16 cellular contexts compared by ENCODE assay signal in genomic region chr13:32175307-32175706, GRCh38.
"Had no signal": no experiment of that assay in that cellular context is flagged by ENCODE, and none has a peak within 500 bp of the region (broad histone marks: within the 10 kb centered on the region; RNA-seq: fewer than 3 reads in every experiment).

No MANE protein-coding gene starts in this region.

- ATAC-seq: activated CD8-positive, alpha-beta memory T cell treated with anti-CD3 and anti-CD28 coated beads, Interleukin-2, amount 10 ng/mL, durations not matched to agents 7 days and 5 days; activated naive CD4-positive, alpha-beta T cell treated with anti-CD3 and anti-CD28 coated beads, Interleukin-2, amount 50 U/mL, for 72 hours; natural killer cell; psoas muscle had no signal

- H3K27me3 ChIP-seq: dorsolateral prefrontal cortex, sigmoid colon, suprapubic skin, upper lobe of left lung had no signal

- H3K4me1 ChIP-seq: psoas muscle, sigmoid colon, suprapubic skin, upper lobe of left lung had no signal

- H3K9me3 ChIP-seq: psoas muscle, sigmoid colon, suprapubic skin, upper lobe of left lung had no signal

- H3K27ac ChIP-seq: dorsolateral prefrontal cortex, psoas muscle, sigmoid colon, suprapubic skin, upper lobe of left lung had no signal

- H3K4me3 ChIP-seq: dorsolateral prefrontal cortex, psoas muscle, sigmoid colon, suprapubic skin, upper lobe of left lung had no signal

- DNase-seq: activated CD4-positive, alpha-beta T cell treated with anti-CD3 and anti-CD28 coated beads for 1 hour; activated CD4-positive, alpha-beta T cell treated with anti-CD3 and anti-CD28 coated beads, Interleukin-2, amount 50 U/mL, for 48 hours; activated CD8-positive, alpha-beta memory T cell treated with anti-CD3 and anti-CD28 coated beads, Interleukin-2, amount 10 ng/mL, durations not matched to agents 7 days and 5 days; activated effector memory CD4-positive, alpha-beta T cell treated with anti-CD3 and anti-CD28 coated beads, Interleukin-2, amount 50 U/mL, for 16 hours; activated T-cell treated with anti-CD3 and anti-CD28 coated beads, Interleukin-2, amount 50 U/mL, for 24 hours; amygdala; dorsolateral prefrontal cortex; hypothalamus; natural killer cell; psoas muscle; sigmoid colon; stimulated activated CD4-positive, alpha-beta T cell treated with anti-CD3 and anti-CD28 coated beads, Interleukin-2, amount 100 ng/mL, for 24 hours; stimulated activated naive CD4-positive, alpha-beta T cell treated with Interleukin-2 at 50 U/mL for 16 hours; upper lobe of left lung had no signal
